ENCODE assay signal across 24 cellular contexts in the genomic region with DNA sequence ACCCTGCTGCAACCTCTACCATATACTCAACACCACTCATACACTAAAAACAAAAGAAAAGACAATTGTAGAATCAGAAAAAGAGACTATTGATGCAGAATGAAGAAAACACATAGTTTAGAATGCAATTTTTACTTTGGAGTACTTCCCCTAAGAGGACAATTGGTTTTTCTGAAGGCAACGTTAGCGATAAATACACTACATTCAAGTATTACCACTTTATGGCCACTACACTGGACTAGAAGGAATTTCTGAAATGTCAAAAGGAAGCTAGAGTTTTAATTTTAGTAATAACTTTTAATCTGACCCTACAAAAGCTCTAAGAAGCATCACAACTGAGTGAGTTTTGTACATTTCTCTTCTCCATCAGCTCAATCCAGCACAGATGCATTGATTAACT. TPM values are rescaled to one million over a fixed set of nuclear protein-coding genes. Genes with fewer than 3 reads are reported as not detected.
DNase-seq lines count a peak whose midpoint lies in the region; ATAC-seq and TF ChIP-seq lines count a peak whose summit lies in the region.
"Had no signal": no experiment of that assay in that cellular context is flagged by ENCODE, and none has a peak within 500 bp of the region (broad histone marks: within the 10 kb centered on the region; RNA-seq: fewer than 3 reads in every experiment).

No MANE protein-coding gene starts in this region.

- H3K4me3 ChIP-seq in right atrium auricular region: no peak overlapping the region
- H3K4me3 ChIP-seq in esophagus muscularis mucosa: no peak overlapping the region
- no peak overlapping the region for H3K4me3 ChIP-seq in rectal smooth muscle tissue (ENCODE audit: low read length)
- H3K4me3 ChIP-seq: BLaER1 treated with 17β-estradiol and CSF1 and Interleukin-3, amounts not matched to agents 10 nM and 100 nM; psoas muscle had no signal

- intact Hi-C loops in Right ventricle myocardium superior (cut with DNase I): no loop called here
- intact Hi-C loops in esophagus muscularis mucosa (cut with DNase I): loop anchor here (10.0 kb wide), 3 partner anchors 324 to 804 kb away; a partner anchor contains a TSS

- peaks cover 0 to 20% of the 10 kb centered on the region in 2 donors for H3K4me1 ChIP-seq in right atrium auricular region
- H3K4me1 ChIP-seq in esophagus muscularis mucosa: peaks cover 25 to 36% (median 33%) of the 10 kb centered on the region in 4 donors
- H3K4me1 ChIP-seq in rectal smooth muscle tissue (ENCODE audit: control insufficient read depth, insufficient read depth, low read length): peaks cover 18% of the 10 kb centered on the region
- H3K4me1 ChIP-seq: BLaER1 treated with 17β-estradiol and CSF1 and Interleukin-3, amounts not matched to agents 10 nM and 100 nM had no signal

- no peaks in the 10 kb centered on the region for H3K27me3 ChIP-seq in right atrium auricular region
- no peaks in the 10 kb centered on the region for H3K27me3 ChIP-seq in esophagus muscularis mucosa
- H3K27me3 ChIP-seq in rectal smooth muscle tissue (ENCODE audit: control insufficient read depth, insufficient read depth, low read length): no peaks in the 10 kb centered on the region
- H3K27me3 ChIP-seq: BLaER1 treated with 17β-estradiol and CSF1 and Interleukin-3, amounts not matched to agents 10 nM and 100 nM had no signal

- H3K9me3 ChIP-seq in right atrium auricular region (no peaks in the 10 kb centered on the region), esophagus muscularis mucosa (no peaks in the 10 kb centered on the region)
- H3K9me3 ChIP-seq: BLaER1 treated with 17β-estradiol and CSF1 and Interleukin-3, amounts not matched to agents 10 nM and 100 nM; psoas muscle had no signal

- H3K27ac ChIP-seq in right atrium auricular region (peak overlapping the region; percentile 65 to 87), esophagus muscularis mucosa (replicated peaks in 1 of 4) (peak overlapping the region; percentile 64 to 82 (median 75)), rectal smooth muscle tissue (ENCODE audit: low read depth, low read length) (peak overlapping the region; percentile 80)
- H3K27ac ChIP-seq: BLaER1 treated with 17β-estradiol and CSF1 and Interleukin-3, amounts not matched to agents 10 nM and 100 nM; psoas muscle had no signal

- DNase-seq in right atrium auricular region (ENCODE audit: low spot score) (no peak), Right ventricle myocardium superior (no peak), esophagus muscularis mucosa (ENCODE audit: extremely low spot score) (no peak), AG08395 (ENCODE audit: low spot score) (no peak)
- DNase-seq: activated CD4-positive, alpha-beta T cell treated with anti-CD3 and anti-CD28 coated beads for 36 hours; amygdala; foreskin fibroblast; H7; islet precursor cell; midbrain; MV-4-11; natural killer cell; NCI-H1436; NCI-H2081; NCI-H2227 treated with DMSO at 0.1 percent for 48 hours; NCI-H526 treated with DMSO at 0.1 percent for 48 hours; nucleus accumbens; psoas muscle; SHP77 treated with DMSO at 0.1 percent for 48 hours had no signal

- H3K9ac ChIP-seq in rectal smooth muscle tissue (ENCODE audit: low read length): no peak overlapping the region
- H3K9ac ChIP-seq: BLaER1 treated with 17β-estradiol and CSF1 and Interleukin-3, amounts not matched to agents 10 nM and 100 nM had no signal

- H3K36me3 ChIP-seq in right atrium auricular region: peaks cover 4% of the 10 kb centered on the region
- H3K36me3 ChIP-seq in esophagus muscularis mucosa: peaks cover 0 to 15% (median 5%) of the 10 kb centered on the region in 4 donors
- H3K36me3 ChIP-seq in rectal smooth muscle tissue (ENCODE audit: control insufficient read depth, insufficient read depth, low read length): peaks cover 2% of the 10 kb centered on the region

- no peak for TF ChIP-seq POLR2A in esophagus muscularis mucosa (IDR thresholded peaks at IDR 0.05; ENCODE audit: low read depth)

- ATAC-seq in Right ventricle myocardium superior (ENCODE audit: poor library complexity) (no peak), HG03108 (IDR thresholded peaks at IDR 0.05; ENCODE audit: unreplicated experiment) (no peak), GM18870 (IDR thresholded peaks at IDR 0.05; ENCODE audit: unreplicated experiment) (no peak)
- ATAC-seq: activated CD4-positive, alpha-beta T cell treated with anti-CD3 and anti-CD28 coated beads for 36 hours; natural killer cell; psoas muscle; stimulated activated memory B cell treated with anti-CD40 and anti-IgM and Interleukin-4, amounts not matched to agents 10 μg/mL and 1 μg/mL and 100 μg/mL, for 72 hours had no signal

- TF ChIP-seq CTCF in right atrium auricular region (IDR thresholded peaks at IDR 0.05) (no peak), esophagus muscularis mucosa (IDR thresholded peaks at IDR 0.05) (no peak)

- TF ChIP-seq EP300 in esophagus muscularis mucosa (IDR thresholded peaks at IDR 0.05): no peak

- whole genome bisulfite sequencing in esophagus muscularis mucosa: 90% methylated on average over 2 of the region's 2 CpGs

RNA-seq across cellular contexts. Expression of a gene that starts 24.7 kb away (rescaled TPM):
- 10 to 100 TPM; 13.5 to 14.3 TPM for total RNA-seq in right atrium auricular region
- 13.1 TPM for total RNA-seq in Right ventricle myocardium superior
- 10 to 100 TPM; 14.2 to 36.9 (median 17.2) TPM for total RNA-seq in esophagus muscularis mucosa
